ENCODE assay signal across 1 cellular context in genomic region chr7:151047979-151048763, GRCh38.
TF ChIP-seq lines count a peak whose summit lies in the region.

TSS of gene ASIC3 (plus strand) at chr7:151048531. CDS start at chr7:151048886, 355 bp downstream.

TF ChIP-seq in IMR-90, 13 proteins besides CTCF, POLR2A, EP300 and RAD21:
- TF ChIP-seq MXI1 (IDR thresholded peaks at IDR 0.05; ENCODE audit: borderline replicate concordance, low read depth, low read length) (no peak), CHD1 (IDR thresholded peaks at IDR 0.05; ENCODE audit: low read depth, low read length) (no peak), MAZ (IDR thresholded peaks at IDR 0.05; ENCODE audit: borderline replicate concordance, low read depth, low read length) (no peak)
